ENCODE assay signal across 16 cellular contexts in the genomic region with DNA sequence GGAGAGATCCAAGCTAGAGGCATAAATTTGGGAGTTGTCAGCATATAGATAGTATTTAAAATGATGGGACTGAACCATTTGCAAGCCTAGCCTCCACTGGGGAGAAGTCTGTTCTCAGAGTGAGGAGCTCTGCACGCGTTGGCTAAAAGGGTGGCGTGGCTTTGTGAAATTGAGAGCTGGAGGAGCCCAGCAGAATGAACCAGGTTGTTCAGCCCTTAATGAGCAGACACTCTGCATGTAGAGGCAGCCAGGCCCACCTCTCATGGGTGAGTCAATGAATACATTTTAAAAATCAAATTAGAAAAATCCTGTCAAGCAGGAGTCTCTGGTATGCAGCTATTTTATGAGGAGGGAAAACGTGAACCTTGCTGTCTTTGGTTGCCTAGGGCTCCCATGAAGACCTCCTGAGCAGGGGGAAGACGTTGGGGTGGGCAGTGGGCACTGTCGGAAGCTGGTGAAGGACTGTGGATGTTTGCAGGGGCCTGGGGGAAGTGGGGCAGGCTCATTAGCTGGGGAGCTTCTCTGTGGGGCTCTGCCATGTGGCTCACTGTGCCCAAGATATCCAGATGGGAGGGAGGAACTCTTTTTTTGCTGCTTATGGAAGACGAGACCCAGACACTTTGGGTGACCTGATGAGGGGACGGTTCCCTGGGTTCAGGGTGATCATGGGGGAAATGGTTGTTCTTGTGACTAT. TPM values are rescaled to one million over a fixed set of nuclear protein-coding genes. Genes with fewer than 3 reads are reported as not detected.
A peak's percentile ranks its signal among the peaks of the same experiment; 100 is the strongest.
DNase-seq lines count a peak whose midpoint lies in the region; ATAC-seq and TF ChIP-seq lines count a peak whose summit lies in the region.
"Had no signal": no experiment of that assay in that cellular context is flagged by ENCODE, and none has a peak within 500 bp of the region (broad histone marks: within the 10 kb centered on the region; RNA-seq: fewer than 3 reads in every experiment).

No MANE protein-coding gene starts in this region.

- TF ChIP-seq CTCF in right atrium auricular region (IDR thresholded peaks at IDR 0.05) (no peak), heart left ventricle (IDR thresholded peaks at IDR 0.05) (no peak), esophagus muscularis mucosa (IDR thresholded peaks at IDR 0.05) (no peak), sigmoid colon (IDR thresholded peaks at IDR 0.05) (no peak), GM10248 (IDR thresholded peaks at IDR 0.05; ENCODE audit: control extremely low read depth, extremely low read depth, low read depth, missing control alignments) (no peak)

- TF ChIP-seq POLR2A in heart left ventricle (IDR thresholded peaks at IDR 0.05) = no peak
- TF ChIP-seq POLR2A in esophagus muscularis mucosa (IDR thresholded peaks at IDR 0.05; ENCODE audit: low read depth) = no peak
- no peak for TF ChIP-seq POLR2A in sigmoid colon (IDR thresholded peaks at IDR 0.05)

- intact Hi-C loops in heart left ventricle (cut with DNase I) (no loop called here), esophagus muscularis mucosa (cut with DNase I) (no loop called here), sigmoid colon (cut with DNase I) (loop anchor here (5.0 kb wide), 1 partner anchor 34 kb away; a partner anchor contains a TSS)

- 94 to 96% (median 95%) methylated on average over 8 of the region's 8 CpGs for WGBS in heart left ventricle, 4 donors
- 88% methylated on average over 8 of the region's 8 CpGs for WGBS in esophagus muscularis mucosa
- WGBS in sigmoid colon, 2 donors = 87 to 88% methylated on average over 8 of the region's 8 CpGs

- TF ChIP-seq EP300 in esophagus muscularis mucosa (IDR thresholded peaks at IDR 0.05) (no peak), sigmoid colon (IDR thresholded peaks at IDR 0.05) (no peak)

- peak overlapping the region; percentile 2 to 19 for H3K27ac ChIP-seq in right atrium auricular region
- H3K27ac ChIP-seq in heart left ventricle = peak overlapping the region in 2 of 12 donors; percentile 27 to 31
- H3K27ac ChIP-seq in esophagus muscularis mucosa (replicated peaks in 1 of 4) = peak overlapping the region in 3 of 4 donors; percentile 25 to 35 (median 33)
- peak overlapping the region in 3 of 4 donors; percentile 50 to 75 (median 61) for H3K27ac ChIP-seq in sigmoid colon

- DNase-seq in right atrium auricular region (ENCODE audit: low spot score) (no peak), heart left ventricle (no peak), esophagus muscularis mucosa (ENCODE audit: extremely low spot score) (no peak), sigmoid colon (peak; percentile 33), A172 (ENCODE audit: low spot score) (no peak), HCEC 1CT (no peak), GM10248 (ENCODE audit: extremely low spot score) (no peak)
- DNase-seq: endodermal cell, KG1, NCI-H2029, NCI-H510A, T-cell had no signal

- CTCF ChIA-PET in GM10248 (lab: Yijun Ruan, JAX) = interaction anchor here (0.8 to 30.5 kb wide), 8 partner anchors 6 to 271 kb away, joined by 3 to 743 read pairs (median 4); a partner anchor contains a TSS

- H3K4me3 ChIP-seq in right atrium auricular region = no peak overlapping the region
- no peak overlapping the region for H3K4me3 ChIP-seq in heart left ventricle
- H3K4me3 ChIP-seq in esophagus muscularis mucosa = no peak overlapping the region
- no peak overlapping the region for H3K4me3 ChIP-seq in sigmoid colon
- H3K4me3 ChIP-seq: lung, transverse colon had no signal

- POLR2A ChIA-PET in GM10248 (lab: Yijun Ruan, JAX) = no interaction called here

- peaks cover 5% of the 10 kb centered on the region for H3K36me3 ChIP-seq in right atrium auricular region
- H3K36me3 ChIP-seq in heart left ventricle = peaks cover 0 to 4% (median 0%) of the 10 kb centered on the region in 9 donors
- H3K36me3 ChIP-seq in esophagus muscularis mucosa = peaks cover 2 to 5% (median 5%) of the 10 kb centered on the region in 4 donors
- H3K36me3 ChIP-seq in sigmoid colon = peaks cover 0 to 6% (median 2%) of the 10 kb centered on the region in 4 donors
- H3K36me3 ChIP-seq: transverse colon had no signal

- H3K9me3 ChIP-seq in right atrium auricular region (no peaks in the 10 kb centered on the region), heart left ventricle (no peaks in the 10 kb centered on the region), esophagus muscularis mucosa (no peaks in the 10 kb centered on the region), sigmoid colon (no peaks in the 10 kb centered on the region)
- H3K9me3 ChIP-seq: transverse colon had no signal

- H3K4me1 ChIP-seq in right atrium auricular region (peaks cover 0 to 46% of the 10 kb centered on the region in 2 donors), heart left ventricle (peaks cover 0 to 35% (median 25%) of the 10 kb centered on the region in 12 donors), esophagus muscularis mucosa (peaks cover 28 to 54% (median 52%) of the 10 kb centered on the region in 4 donors), sigmoid colon (peaks cover 0 to 57% (median 47%) of the 10 kb centered on the region in 4 donors)

- H3K27me3 ChIP-seq in right atrium auricular region (no peaks in the 10 kb centered on the region), heart left ventricle (no peaks in the 10 kb centered on the region), esophagus muscularis mucosa (no peaks in the 10 kb centered on the region), sigmoid colon (no peaks in the 10 kb centered on the region)
- H3K27me3 ChIP-seq: transverse colon had no signal

- ATAC-seq in heart left ventricle (no peak), HG02938 (IDR thresholded peaks at IDR 0.05; ENCODE audit: unreplicated experiment) (no peak)
- ATAC-seq: HCT116, T-cell had no signal

RNA-seq across cellular contexts. Expression of a gene that starts 18.8 kb away (rescaled TPM):
- total RNA-seq in right atrium auricular region = 10 to 100 TPM in 1 of 2 donors, 1 to 10 TPM in 1; 8.5 to 11.9 TPM
- total RNA-seq in heart left ventricle = 1 to 10 TPM in 8 of 9 donors, under 1 TPM in 1; 0.97 to 5.1 (median 2.1) TPM
- polyA plus RNA-seq in heart left ventricle = 1 to 10 TPM; 1.4 to 2.0 TPM
- total RNA-seq in esophagus muscularis mucosa = 1 to 10 TPM; 4.1 to 8.2 (median 5.9) TPM
- 1 to 10 TPM; 4.3 to 6.4 (median 5.6) TPM for total RNA-seq in sigmoid colon
- polyA plus RNA-seq in sigmoid colon = 1 to 10 TPM in 1 of 3 donors, not detected in 2; 1.1 TPM
- total RNA-seq in A172 (2014; rRNA removed; shearing (Covaris generic)) = 8.1 and 11.9 TPM in 2 replicates

RNA-seq across cellular contexts. Expression of a gene that starts 35.1 kb away (rescaled TPM):
- total RNA-seq in right atrium auricular region (1 to 10 TPM; 6.7 to 8.9 TPM), heart left ventricle (10 to 100 TPM in 1 of 9 donors, 1 to 10 TPM in 8; 5.2 to 10.1 (median 8.0) TPM), esophagus muscularis mucosa (10 to 100 TPM; 12.0 to 16.1 (median 13.9) TPM), sigmoid colon (10 to 100 TPM in 3 of 4 donors, 1 to 10 TPM in 1; 9.1 to 13.3 (median 12.7) TPM)
- polyA plus RNA-seq in heart left ventricle (1 to 10 TPM; 3.2 to 5.3 TPM), sigmoid colon (1 to 10 TPM; 1.6 to 3.8 (median 2.4) TPM)
- 12.3 and 13.9 TPM in 2 replicates for total RNA-seq in A172 (2014; rRNA removed; shearing (Covaris generic))
